ENCODE assay signal across 17 cellular contexts in the genomic region with DNA sequence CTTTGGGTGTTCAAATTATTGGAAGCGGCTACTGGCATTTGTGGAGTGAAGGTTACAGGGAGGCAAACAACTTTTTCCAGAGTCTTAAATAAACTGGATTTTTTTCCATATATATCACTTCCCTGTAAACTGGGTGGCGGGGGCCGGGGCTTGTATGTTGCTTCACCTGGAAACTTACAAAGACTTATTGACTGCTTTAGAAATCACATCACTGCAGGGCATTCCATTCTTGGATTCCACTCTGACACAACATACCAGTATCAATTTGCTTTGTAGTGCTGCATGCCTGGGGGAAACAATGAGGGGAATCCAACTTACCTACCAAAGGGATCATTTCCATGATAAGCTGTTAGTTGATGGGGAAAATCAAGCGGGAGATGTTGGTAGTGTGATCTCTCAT. TPM values are rescaled to one million over a fixed set of nuclear protein-coding genes. Genes with fewer than 3 reads are reported as not detected.
DNase-seq lines count a peak whose midpoint lies in the region; ATAC-seq and TF ChIP-seq lines count a peak whose summit lies in the region.
"Had no signal": no experiment of that assay in that cellular context is flagged by ENCODE, and none has a peak within 500 bp of the region (broad histone marks: within the 10 kb centered on the region; RNA-seq: fewer than 3 reads in every experiment).

No MANE protein-coding gene starts in this region.

- no peak overlapping the region for H3K18ac ChIP-seq in IMR-90 (ENCODE audit: low read depth, low read length)

- H2AK9ac ChIP-seq in IMR-90 (replicated peaks; ENCODE audit: low read depth, low read length, poor library complexity) = no peak overlapping the region

- BruUV-seq in IMR-90 (replicated peaks; lab: Mats Ljungman, UMichigan) = no TSS peak

- no peak overlapping the region for H4K8ac ChIP-seq in IMR-90 (ENCODE audit: low read depth in 2 of 2, low read length in 2 of 2)

- H3K9me1 ChIP-seq in IMR-90 (ENCODE audit: insufficient read depth, low read length) = no peaks in the 10 kb centered on the region

- H2BK5ac ChIP-seq in IMR-90 (ENCODE audit: low read depth, low read length, poor library complexity, severe bottlenecking) = peak overlapping the region; percentile 20

- no peak overlapping the region for H2BK15ac ChIP-seq in IMR-90 (ENCODE audit: low read depth, low read length)

- TF ChIP-seq EP300 in sigmoid colon (IDR thresholded peaks at IDR 0.05) = no peak

- H3K4me2 ChIP-seq in IMR-90 (ENCODE audit: low read depth, low read length) = no peak overlapping the region
- H3K4me2 ChIP-seq: BLaER1 had no signal

- peak; percentile 5 for DNase-seq in EL
- no peak for DNase-seq in IMR-90
- peak; percentile 19 for DNase-seq in fibroblast of pulmonary artery (ENCODE audit: low read depth)
- DNase-seq in sigmoid colon = peak; percentile 47
- no peak for DNase-seq in G401 (ENCODE audit: low spot score)
- DNase-seq in lower lobe of right lung = no peak
- no peak for DNase-seq in kidney tubule cell (ENCODE audit: low spot score)
- no peak for DNase-seq in NCI-H524 (lab: John Stamatoyannopoulos, UW)
- DNase-seq: activated CD4-positive, alpha-beta T cell treated with anti-CD3 and anti-CD28 coated beads, Interleukin-2, amount 10 ng/mL, durations not matched to agents 24 days and 14 days; activated naive CD4-positive, alpha-beta T cell treated with anti-CD3 and anti-CD28 coated beads for 36 hours; activated T-cell treated with anti-CD3 and anti-CD28 coated beads for 4 hours; effector memory CD8-positive, alpha-beta T cell; NCI-H1417 treated with DMSO at 0.1 percent for 48 hours; stimulated activated naive CD4-positive, alpha-beta T cell treated with Interleukin-2 at 50 U/mL for 16 hours had no signal

- intact Hi-C loops in IMR-90 (cut with micrococcal nuclease) (no loop called here), sigmoid colon (cut with DNase I) (no loop called here), lower lobe of right lung (cut with DNase I) (no loop called here)

- H3K9ac ChIP-seq in IMR-90 (ENCODE audit: low read depth, low read length) = no peak overlapping the region
- H3K9ac ChIP-seq: BLaER1 had no signal

- H3K27me3 ChIP-seq in IMR-90 (ENCODE audit: control insufficient read depth, insufficient read depth, low read length) (peaks cover 3% of the 10 kb centered on the region; the same call in 1 of the 2 replicates), sigmoid colon (no peaks in the 10 kb centered on the region), lower lobe of right lung (ENCODE audit: low read depth) (no peaks in the 10 kb centered on the region)
- H3K27me3 ChIP-seq: cardiac muscle cell, SJCRH30 had no signal

- peaks cover 8 to 32% of the 10 kb centered on the region in 2 experiments; a peak in 3 of 4 replicates for H3K79me1 ChIP-seq in IMR-90 (ENCODE audit: low read depth in 1 of 2, low read length in 2 of 2)

- H3K36me3 ChIP-seq in IMR-90 (ENCODE audit: control insufficient read depth, insufficient read depth, low read length) = no peaks in the 10 kb centered on the region
- H3K36me3 ChIP-seq in sigmoid colon = no peaks in the 10 kb centered on the region
- no peaks in the 10 kb centered on the region for H3K36me3 ChIP-seq in lower lobe of right lung
- H3K36me3 ChIP-seq: BLaER1, cardiac muscle cell, SJCRH30 had no signal

- H3K4me1 ChIP-seq in IMR-90 (ENCODE audit: control insufficient read depth, insufficient read depth, low read length) (peaks cover 3% of the 10 kb centered on the region; the same call in 1 of the 2 replicates), sigmoid colon (peaks cover 0 to 19% (median 9%) of the 10 kb centered on the region in 4 donors), lower lobe of right lung (no peaks in the 10 kb centered on the region)
- H3K4me1 ChIP-seq: BLaER1, SJCRH30 had no signal

- peak overlapping the region; percentile 55; the same call in 1 of the 2 replicates for H2BK120ac ChIP-seq in IMR-90 (ENCODE audit: low read depth, low read length)

- H3K9me3 ChIP-seq in IMR-90 (ENCODE audit: control insufficient read depth, insufficient read depth, low read length) (no peaks in the 10 kb centered on the region), sigmoid colon (no peaks in the 10 kb centered on the region), lower lobe of right lung (no peaks in the 10 kb centered on the region)
- H3K9me3 ChIP-seq: BLaER1, SJCRH30 had no signal

- dilution Hi-C loops in IMR-90 (cut with HindIII; ENCODE audit: low sequenced_read_pairs, unreplicated experiment) = no loop called here

- TF ChIP-seq RAD21 in IMR-90 (IDR thresholded peaks at IDR 0.05; ENCODE audit: low read length) = no peak

- WGBS in IMR-90 (ENCODE audit: extremely low coverage in 2 of 2, insufficient read length in 1 of 2), 2 experiments = no CpG with 5 or more reads among the region's 4 CpGs
- 95% methylated on average over 4 of the region's 4 CpGs for WGBS in sigmoid colon, 2 donors

- CTCF ChIA-PET in IMR-90 (lab: Yijun Ruan, JAX) = no interaction called here

- no peak overlapping the region for H4K5ac ChIP-seq in IMR-90 (ENCODE audit: low read depth, low read length)

- H3K4ac ChIP-seq in IMR-90 (ENCODE audit: low read depth, low read length) = no peak overlapping the region

- no peak overlapping the region for H2AFZ ChIP-seq in IMR-90 (replicated peaks; ENCODE audit: low read length, poor library complexity)

- in situ Hi-C loops in IMR-90 (cut with MboI; ENCODE audit: low sequenced_read_pairs) = loop anchor here (25.0 kb wide), 1 partner anchor 393 kb away; no protein-coding TSS in a partner anchor
- in situ Hi-C loops in G401 (cut with HindIII; ENCODE audit: low sequenced_read_pairs) = no loop called here

- peak overlapping the region; percentile 9; the same call in 1 of the 2 replicates for H4K91ac ChIP-seq in IMR-90 (ENCODE audit: insufficient read depth, low read depth, low read length)

- peak overlapping the region; percentile 36 for H2BK20ac ChIP-seq in IMR-90 (ENCODE audit: low read depth, low read length)

- TF ChIP-seq CTCF in IMR-90 (conservative IDR thresholded peaks at IDR 0.05; ENCODE audit: low read depth, low read length) (no peak), fibroblast of pulmonary artery (IDR thresholded peaks at IDR 0.05; ENCODE audit: low read length, missing control alignments) (no peak), sigmoid colon (IDR thresholded peaks at IDR 0.05) (no peak), lower lobe of right lung (IDR thresholded peaks at IDR 0.05) (no peak)

- no peak for TF ChIP-seq POLR2A in IMR-90 (IDR thresholded peaks at IDR 0.05; ENCODE audit: low read depth, low read length)
- no peak for TF ChIP-seq POLR2A in sigmoid colon (IDR thresholded peaks at IDR 0.05)

- POLR2A ChIA-PET in IMR-90 (lab: Charles Lee; ENCODE audit: unreplicated experiment) = no interaction called here

- no peaks in the 10 kb centered on the region for H4K20me1 ChIP-seq in IMR-90 (ENCODE audit: insufficient read depth, low read length)

- H3K4me3 ChIP-seq in IMR-90 (ENCODE audit: insufficient read depth, low read depth, low read length) (no peak overlapping the region), fibroblast of pulmonary artery (replicated peaks; ENCODE audit: low read depth, low read length) (no peak overlapping the region), sigmoid colon (no peak overlapping the region), lower lobe of right lung (no peak overlapping the region)
- H3K4me3 ChIP-seq: BLaER1, cardiac muscle cell, SJCRH30 had no signal

- H3K27ac ChIP-seq in IMR-90 (ENCODE audit: insufficient read depth, low read length) = peak overlapping the region; percentile 21; the same call in 1 of the 2 replicates
- peak overlapping the region in 3 of 4 donors; percentile 12 to 54 (median 18) for H3K27ac ChIP-seq in sigmoid colon
- no peak overlapping the region for H3K27ac ChIP-seq in lower lobe of right lung
- H3K27ac ChIP-seq: BLaER1, cardiac muscle cell, SJCRH30 had no signal

- H3K23ac ChIP-seq in IMR-90 (ENCODE audit: low read depth, low read length) = no peak overlapping the region

- ATAC-seq in IMR-90 (ENCODE audit: low read depth) = peak; percentile 34
- ATAC-seq in lower lobe of right lung = no peak
- ATAC-seq: effector memory CD8-positive, alpha-beta T cell had no signal

- no peak overlapping the region for H2AK5ac ChIP-seq in IMR-90 (ENCODE audit: low read depth, low read length)

- no peak overlapping the region for H3K56ac ChIP-seq in IMR-90 (ENCODE audit: extremely low read depth, insufficient read depth, low read length)

- no peak overlapping the region for H3K14ac ChIP-seq in IMR-90 (replicated peaks; ENCODE audit: low read depth, low read length)

TF ChIP-seq in IMR-90, 13 proteins besides CTCF, POLR2A, EP300 and RAD21:
- TF ChIP-seq FOS (IDR thresholded peaks at IDR 0.05; ENCODE audit: low read depth, low read length) (no peak), MAFK (IDR thresholded peaks at IDR 0.05; ENCODE audit: low read depth, low read length) (no peak), BHLHE40 (IDR thresholded peaks at IDR 0.05; ENCODE audit: low read depth, low read length) (no peak), RFX5 (IDR thresholded peaks at IDR 0.05; ENCODE audit: low read depth, low read length) (no peak)

RNA-seq across cellular contexts. Expression of gene FAM156A, which starts 21.7 kb away (rescaled TPM):
- total RNA-seq in IMR-90 (2012; rRNA removed) (7.5 TPM in 2 replicates), sigmoid colon (10 to 100 TPM in 3 of 4 donors, 1 to 10 TPM in 1; 6.6 to 24.6 (median 15.1) TPM), lower lobe of right lung (20.6 TPM)
- polyA plus RNA-seq in IMR-90 (2012; rRNA removed) (35.1 and 39.2 TPM in 2 replicates), sigmoid colon (10 to 100 TPM in 1 of 3 donors, 1 to 10 TPM in 2; 1.6 to 15.7 (median 3.6) TPM)
- 26.6 and 29.1 TPM in 2 replicates for polyA plus RNA-seq in IMR-90 (2012; cell fraction: cytosol; rRNA removed)
- polyA plus RNA-seq in IMR-90 (2012; cell fraction: nucleus; rRNA removed; ENCODE audit: low replicate concordance) = 250 and 274 TPM in 2 replicates
- total RNA-seq in G401 (2014; rRNA removed; shearing (Covaris generic)) = 2.2 and 7.4 TPM in 2 replicates

Comparison
In these comparisons a context has a peak if more than half of its experiments do, and no peak if none do; other contexts are left out.
1. DNase-seq: peak in EL (single experiment), fibroblast of pulmonary artery (single experiment) and sigmoid colon (single experiment); none in IMR-90 (single experiment), G401 (single experiment), lower lobe of right lung (single experiment), kidney tubule cell (single experiment) and NCI-H524 (0 of 2).